ENCODE assay signal across 8 cellular contexts in the genomic region with DNA sequence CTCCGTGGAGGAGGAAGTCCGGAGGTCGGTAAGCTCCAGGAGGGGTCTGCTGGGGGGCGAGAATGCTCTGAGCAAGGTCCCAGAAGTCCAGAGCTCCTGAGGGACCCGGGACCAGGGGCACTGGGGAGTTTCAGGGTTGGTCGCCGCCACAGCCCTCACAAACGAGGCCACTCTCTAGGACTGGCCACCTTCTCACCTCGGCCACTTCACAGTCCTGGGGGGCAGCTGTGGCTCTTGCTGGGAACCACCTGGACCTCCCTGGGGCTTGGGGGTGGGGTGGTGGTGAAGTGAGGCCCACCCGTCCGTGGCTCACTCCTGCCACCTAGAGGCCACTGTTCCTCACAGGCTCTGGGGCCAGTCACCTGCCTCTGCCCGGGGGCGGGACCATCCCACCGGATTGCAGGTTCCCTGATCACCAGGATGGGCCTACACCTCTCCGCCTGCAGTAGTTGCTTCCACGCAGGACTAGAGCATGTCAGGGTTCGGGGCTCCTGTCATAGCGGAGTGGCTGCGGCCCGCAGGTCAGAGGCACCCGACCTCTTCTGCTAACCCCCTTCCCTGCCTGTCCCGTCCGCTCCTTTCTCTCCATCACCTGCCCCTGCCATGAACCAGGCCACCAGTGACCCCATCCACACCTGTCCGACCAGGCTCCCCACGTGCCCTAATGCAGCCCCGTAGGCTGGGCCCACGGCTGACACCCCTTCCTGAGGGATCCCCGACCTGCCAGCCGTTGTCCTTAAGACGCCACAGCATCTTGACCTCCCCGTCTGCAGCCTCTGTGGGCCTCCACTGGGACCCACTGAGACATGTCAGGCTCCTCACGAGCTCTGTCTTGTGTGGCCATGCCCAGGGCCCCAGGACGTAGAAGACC.
DNase-seq lines count a peak whose midpoint lies in the region; ATAC-seq lines count a peak whose summit lies in the region.

No MANE protein-coding gene starts in this region.

- ATAC-seq in HG03354 (IDR thresholded peaks at IDR 0.05; ENCODE audit: poor library complexity, severe bottlenecking, unreplicated experiment), result no peak

- H3K27ac ChIP-seq in angular gyrus (ENCODE audit: low read depth, low read length), result peak overlapping the region; percentile 24

- no peaks in the 10 kb centered on the region for H3K27me3 Mint-ChIP-seq in T-helper 1 cell treated with Interleukin-12 subunit alpha and Interleukin-12 subunit beta and Interleukin-4 antibody, amounts not matched to agents 30 μg/mL and 1 μg/mL, for 36 hours (ENCODE audit: low read depth)

- H3K4me3 Mint-ChIP-seq in T-helper 1 cell treated with Interleukin-12 subunit alpha and Interleukin-12 subunit beta and Interleukin-4 antibody, amounts not matched to agents 30 μg/mL and 1 μg/mL, for 36 hours, result peak overlapping the region; percentile 70

- no peaks in the 10 kb centered on the region for H3K36me3 Mint-ChIP-seq in T-helper 1 cell treated with Interleukin-12 subunit alpha and Interleukin-12 subunit beta and Interleukin-4 antibody, amounts not matched to agents 30 μg/mL and 1 μg/mL, for 36 hours (ENCODE audit: low read depth)

- no peaks in the 10 kb centered on the region for H3K9me3 Mint-ChIP-seq in T-helper 1 cell treated with Interleukin-12 subunit alpha and Interleukin-12 subunit beta and Interleukin-4 antibody, amounts not matched to agents 30 μg/mL and 1 μg/mL, for 36 hours

- peak; percentile 69 for DNase-seq in NCI-H1436 (lab: John Stamatoyannopoulos, UW)
- no peak for DNase-seq in NCI-H1436 treated with DMSO at 0.1 percent for 48 hours (lab: John Stamatoyannopoulos, UW)
- peak; percentile 22 for DNase-seq in NCI-H1092 (lab: John Stamatoyannopoulos, UW)
- DNase-seq in hypothalamus (lab: John Stamatoyannopoulos, UW), result peak in 33 of 51 donors; percentile 3 to 66 (median 21)
- peak; percentile 68 to 88 (median 77) for DNase-seq in stimulated activated CD4-positive, alpha-beta T cell treated with anti-CD3 and anti-CD28 coated beads, Interleukin-12 subunit alpha, Interleukin-12 subunit beta, amount 100 ng/mL, for 48 hours (ENCODE audit: low read depth in 2 of 3, low spot score in 1 of 3)

- H3K27ac Mint-ChIP-seq in T-helper 1 cell treated with Interleukin-12 subunit alpha and Interleukin-12 subunit beta and Interleukin-4 antibody, amounts not matched to agents 30 μg/mL and 1 μg/mL, for 36 hours, result peak overlapping the region; percentile 79

- H3K4me1 Mint-ChIP-seq in T-helper 1 cell treated with Interleukin-12 subunit alpha and Interleukin-12 subunit beta and Interleukin-4 antibody, amounts not matched to agents 30 μg/mL and 1 μg/mL, for 36 hours (ENCODE audit: low read depth), result peaks cover 23% of the 10 kb centered on the region
